In genomic region chr4:106868381-106869035, GRCh38 we compare ENCODE assay signal across 22 cellular contexts.
DNase-seq lines count a peak whose midpoint lies in the region; ATAC-seq and TF ChIP-seq lines count a peak whose summit lies in the region.
"Had no signal": no experiment of that assay in that cellular context is flagged by ENCODE, and none has a peak within 500 bp of the region (broad histone marks: within the 10 kb centered on the region; RNA-seq: fewer than 3 reads in every experiment).

No MANE protein-coding gene starts in this region.

- TF ChIP-seq CTCF in Calu3 (IDR thresholded peaks at IDR 0.05; ENCODE audit: unreplicated experiment) (no peak), chondrocyte (IDR thresholded peaks at IDR 0.05) (no peak)

- H3K36me3 Mint-ChIP-seq in Calu3 (ENCODE audit: insufficient read depth, unreplicated experiment), result no peaks in the 10 kb centered on the region
- peaks cover 1% of the 10 kb centered on the region for H3K36me3 Mint-ChIP-seq in chondrocyte (ENCODE audit: low read depth)
- H3K36me3 Mint-ChIP-seq: activated naive CD8-positive, alpha-beta T cell treated with anti-CD3 and anti-CD28 coated beads for 36 hours had no signal

- no peak overlapping the region for H2BK15ac ChIP-seq in mesenchymal stem cell (ENCODE audit: low read depth, poor library complexity, severe bottlenecking)

- WGBS in mesenchymal stem cell, result 58% methylated on average over 2 of the region's 2 CpGs

- no peak overlapping the region for H3K4ac ChIP-seq in mesenchymal stem cell (ENCODE audit: low read depth in 1 of 2, low read length in 2 of 2)

- intact Hi-C loops in Calu3 (cut with micrococcal nuclease; ENCODE audit: unreplicated experiment), result no loop called here

- no peaks in the 10 kb centered on the region for H3K27me3 ChIP-seq in mesenchymal stem cell (ENCODE audit: control insufficient read depth in 1 of 2, insufficient read depth in 1 of 2, low read length in 2 of 2)
- H3K27me3 ChIP-seq: testis had no signal

- H3K27ac Mint-ChIP-seq in Calu3 (ENCODE audit: unreplicated experiment), result peak overlapping the region; percentile 43
- peak overlapping the region; percentile 60 for H3K27ac Mint-ChIP-seq in chondrocyte (ENCODE audit: unreplicated experiment)
- H3K27ac Mint-ChIP-seq: activated naive CD8-positive, alpha-beta T cell treated with anti-CD3 and anti-CD28 coated beads for 36 hours; activated T-cell treated with anti-CD3 and anti-CD28 coated beads, Interleukin-2, amount 50 U/mL, for 72 hours had no signal

- no peak overlapping the region for H2BK12ac ChIP-seq in mesenchymal stem cell (ENCODE audit: low read length in 2 of 2)

- H3K4me1 Mint-ChIP-seq in Calu3 (ENCODE audit: low read depth, unreplicated experiment), result peaks cover 18% of the 10 kb centered on the region
- peaks cover 35% of the 10 kb centered on the region for H3K4me1 Mint-ChIP-seq in chondrocyte (ENCODE audit: low read depth)
- H3K4me1 Mint-ChIP-seq: activated naive CD8-positive, alpha-beta T cell treated with anti-CD3 and anti-CD28 coated beads for 36 hours had no signal

- no peaks in the 10 kb centered on the region for H3K36me3 ChIP-seq in mesenchymal stem cell (ENCODE audit: control insufficient read depth in 1 of 2, insufficient read depth in 2 of 2, low read depth in 1 of 2, low read length in 2 of 2)

- H3K14ac ChIP-seq in mesenchymal stem cell (ENCODE audit: low read length in 2 of 2), result no peak overlapping the region

- no peak overlapping the region for H3K4me3 ChIP-seq in mesenchymal stem cell (ENCODE audit: insufficient read depth in 1 of 2, low read depth in 1 of 2, low read length in 2 of 2)
- H3K4me3 ChIP-seq: testis had no signal

- no peaks in the 10 kb centered on the region for H3K79me1 ChIP-seq in mesenchymal stem cell (replicated peaks; ENCODE audit: low read length, poor library complexity, severe bottlenecking)

- H3K23ac ChIP-seq in mesenchymal stem cell (ENCODE audit: low read length in 2 of 2), result no peak overlapping the region

- no peak overlapping the region for H2AK5ac ChIP-seq in mesenchymal stem cell (ENCODE audit: low read length, severe bottlenecking)

- H3K27me3 Mint-ChIP-seq in Calu3 (ENCODE audit: unreplicated experiment), result no peaks in the 10 kb centered on the region
- H3K27me3 Mint-ChIP-seq in chondrocyte (ENCODE audit: low read depth), result no peaks in the 10 kb centered on the region
- H3K27me3 Mint-ChIP-seq: activated naive CD8-positive, alpha-beta T cell treated with anti-CD3 and anti-CD28 coated beads for 36 hours had no signal

- H4K8ac ChIP-seq in mesenchymal stem cell (ENCODE audit: low read length), result no peak overlapping the region

- no peak overlapping the region for H3K9ac ChIP-seq in mesenchymal stem cell (ENCODE audit: low read length)

- ATAC-seq in HG03342 (IDR thresholded peaks at IDR 0.05; ENCODE audit: unreplicated experiment), result no peak
- ATAC-seq: activated T-cell treated with anti-CD3 and anti-CD28 coated beads, Interleukin-2, amount 50 U/mL, for 72 hours; Panc1; sciatic nerve had no signal

- no peaks in the 10 kb centered on the region for H3K4me1 ChIP-seq in mesenchymal stem cell (ENCODE audit: control insufficient read depth, insufficient read depth, low read depth, low read length)
- H3K4me1 ChIP-seq: testis had no signal

- CTCF ChIA-PET in Calu3 (lab: Charles Lee), result interaction anchor here (0.9 kb wide), 1 partner anchor 13 kb away, joined by 3 read pairs; no protein-coding TSS in a partner anchor

- H4K91ac ChIP-seq in mesenchymal stem cell (ENCODE audit: low read length), result no peak overlapping the region

- H3K9me3 Mint-ChIP-seq in Calu3 (ENCODE audit: low read depth, unreplicated experiment), result no peaks in the 10 kb centered on the region
- H3K9me3 Mint-ChIP-seq in chondrocyte (ENCODE audit: low read depth), result peaks cover 16% of the 10 kb centered on the region

- no peak overlapping the region for H3K4me2 ChIP-seq in mesenchymal stem cell (ENCODE audit: low read length, poor library complexity, severe bottlenecking)

- no TSS peak for BruUV-seq in Calu3 (replicated peaks; lab: Mats Ljungman, UMichigan)

- H3K4me3 Mint-ChIP-seq in Calu3 (ENCODE audit: low read depth, unreplicated experiment) (no peak overlapping the region), chondrocyte (ENCODE audit: unreplicated experiment) (no peak overlapping the region)
- H3K4me3 Mint-ChIP-seq: activated naive CD8-positive, alpha-beta T cell treated with anti-CD3 and anti-CD28 coated beads for 36 hours; activated T-cell treated with anti-CD3 and anti-CD28 coated beads, Interleukin-2, amount 50 U/mL, for 72 hours had no signal

- DNase-seq in Calu3 (no peak), OCI-M1 (lab: John Stamatoyannopoulos, UW) (peak; percentile 3), chondrocyte (ENCODE audit: low spot score) (no peak), mesenchymal stem cell (peak; percentile 66), HK-2 (ENCODE audit: unreplicated experiment) (no peak), NCI-H510A (lab: John Stamatoyannopoulos, UW) (no peak), H4 (ENCODE audit: low spot score) (no peak)
- DNase-seq: activated CD4-positive, alpha-beta T cell treated with anti-CD3 and anti-CD28 coated beads, Interleukin-2, amount 50 U/mL, for 48 hours; activated naive CD8-positive, alpha-beta T cell treated with anti-CD3 and anti-CD28 coated beads for 36 hours; activated T-cell treated with anti-CD3 and anti-CD28 coated beads, Interleukin-2, amount 50 U/mL, for 72 hours; AML-193; GF-D8; hypothalamus; NCI-H2029; NCI-H69; stimulated activated CD4-positive, alpha-beta T cell treated with anti-CD3 and anti-CD28 coated beads, Interleukin-4, amount 100 ng/mL, for 24 hours; stimulated activated CD8-positive, alpha-beta memory T cell treated with anti-CD3 and anti-CD28 coated beads, Interleukin-4, amount 100 ng/mL, for 48 hours; testis had no signal

- H2BK5ac ChIP-seq in mesenchymal stem cell (ENCODE audit: low read depth, low read length, poor library complexity, severe bottlenecking), result no peak overlapping the region

- H3K9me3 ChIP-seq in mesenchymal stem cell (ENCODE audit: control insufficient read depth, low read length), result no peaks in the 10 kb centered on the region
- H3K9me3 ChIP-seq: testis had no signal

- H2BK120ac ChIP-seq in mesenchymal stem cell (ENCODE audit: low read depth, low read length), result no peak overlapping the region

- no peak overlapping the region for H3K18ac ChIP-seq in mesenchymal stem cell (ENCODE audit: low read depth in 1 of 2, low read length in 2 of 2)

- peak overlapping the region; percentile 32 for H3K27ac ChIP-seq in mesenchymal stem cell (ENCODE audit: low read length, poor library complexity, severe bottlenecking)
- H3K27ac ChIP-seq: epithelial cell of prostate, testis had no signal

- H2AFZ ChIP-seq in mesenchymal stem cell (ENCODE audit: low read depth, low read length), result no peak overlapping the region

Comparison
In these comparisons a context has a peak if more than half of its experiments do, and no peak if none do; other contexts are left out.
1. DNase-seq: peak in OCI-M1 (single experiment) and mesenchymal stem cell (single experiment); none in Calu3 (single experiment), chondrocyte (single experiment), HK-2 (single experiment), NCI-H510A (single experiment) and H4 (single experiment).